ENCODE assay signal across 7 cellular contexts in genomic region chr13:97223711-97224461, GRCh38. TPM values are rescaled to one million over a fixed set of nuclear protein-coding genes. Genes with fewer than 3 reads are reported as not detected.
DNase-seq lines count a peak whose midpoint lies in the region; ATAC-seq and TF ChIP-seq lines count a peak whose summit lies in the region.

No MANE protein-coding gene starts in this region.

- peaks cover 0 to 43% (median 5%) of the 10 kb centered on the region in 4 donors for H3K4me1 ChIP-seq in Peyer's patch

- ATAC-seq in HG03520 (IDR thresholded peaks at IDR 0.05; ENCODE audit: unreplicated experiment) (peak; percentile 17), HG03108 (IDR thresholded peaks at IDR 0.05; ENCODE audit: unreplicated experiment) (no peak)

- no peaks in the 10 kb centered on the region for H3K9me3 Mint-ChIP-seq in immature natural killer cell

- TF ChIP-seq POLR2A in Peyer's patch (IDR thresholded peaks at IDR 0.05): no peak

- in situ Hi-C loops in brain microvascular endothelial cell (cut with HindIII; ENCODE audit: low pct_ligation_motif_present, low sequenced_read_pairs): loop anchor here (25.0 kb wide), 1 partner anchor 138 kb away; no protein-coding TSS in a partner anchor

- TF ChIP-seq CTCF in GM12865 (IDR thresholded peaks at IDR 0.05; ENCODE audit: insufficient read depth, low read depth, low read length, missing control alignments) (no peak), Peyer's patch (IDR thresholded peaks at IDR 0.05) (peak in 1 of 6 experiments; percentile 9), brain microvascular endothelial cell (IDR thresholded peaks at IDR 0.05; ENCODE audit: low read depth, low read length, missing control alignments) (no peak)

- peak overlapping the region; percentile 95 for H3K4me3 ChIP-seq in GM12865 (ENCODE audit: low read depth, low read length)
- peak overlapping the region; percentile 47 to 67 (median 57) for H3K4me3 ChIP-seq in Peyer's patch
- peak overlapping the region; percentile 81 for H3K4me3 ChIP-seq in brain microvascular endothelial cell (ENCODE audit: low read depth, low read length)
- peak overlapping the region; percentile 74 for H3K4me3 ChIP-seq in skeletal muscle cell (ENCODE audit: low read depth, low read length)

- DNase-seq in GM12865 (ENCODE audit: low read depth) (peak; percentile 37), Peyer's patch (peak; percentile 62 to 80 (median 65)), brain microvascular endothelial cell (peak; percentile 91), immature natural killer cell (peak in 2 of 3 donors; percentile 22 to 32), skeletal muscle cell (ENCODE audit: low read depth) (peak; percentile 90)

- peak overlapping the region; percentile 91 to 99 (median 95) for H3K27ac Mint-ChIP-seq in immature natural killer cell

- H3K36me3 ChIP-seq in Peyer's patch (no peaks in the 10 kb centered on the region), brain microvascular endothelial cell (replicated peaks) (no peaks in the 10 kb centered on the region)

- no peaks in the 10 kb centered on the region for H3K9me3 ChIP-seq in Peyer's patch

- peaks cover 0 to 4% (median 3%) of the 10 kb centered on the region in 3 donors for H3K27me3 Mint-ChIP-seq in immature natural killer cell (ENCODE audit: low read depth in 3 of 3)

- H3K27me3 ChIP-seq in Peyer's patch: no peaks in the 10 kb centered on the region
- H3K27me3 ChIP-seq in brain microvascular endothelial cell (replicated peaks): no peaks in the 10 kb centered on the region

- peaks cover 56 to 62% of the 10 kb centered on the region in 2 donors for H3K4me1 Mint-ChIP-seq in immature natural killer cell

- peak overlapping the region; percentile 88 to 98 (median 93) for H3K4me3 Mint-ChIP-seq in immature natural killer cell

- no peaks in the 10 kb centered on the region for H3K36me3 Mint-ChIP-seq in immature natural killer cell

- H3K27ac ChIP-seq in Peyer's patch: peak overlapping the region; percentile 69 to 89 (median 84)
- peak overlapping the region; percentile 94 for H3K27ac ChIP-seq in brain microvascular endothelial cell

RNA-seq across cellular contexts. Expression of gene MBNL2, which starts 1.8 kb away (rescaled TPM):
- total RNA-seq in Peyer's patch: 10 to 100 TPM; 27.0 to 44.6 (median 36.3) TPM
- polyA plus RNA-seq in immature natural killer cell: 10 to 100 TPM; 11.7 to 19.4 (median 18.6) TPM

Comparison
In these comparisons a context has a peak if more than half of its experiments do, and no peak if none do; other contexts are left out.
1. DNase-seq: peak in every context shown above with its lines; median percentile 91 in brain microvascular endothelial cell; 90 in skeletal muscle cell; 65 in Peyer's patch; 37 in GM12865; 27 in immature natural killer cell.